ENCODE assay signal across 23 cellular contexts in the genomic region with DNA sequence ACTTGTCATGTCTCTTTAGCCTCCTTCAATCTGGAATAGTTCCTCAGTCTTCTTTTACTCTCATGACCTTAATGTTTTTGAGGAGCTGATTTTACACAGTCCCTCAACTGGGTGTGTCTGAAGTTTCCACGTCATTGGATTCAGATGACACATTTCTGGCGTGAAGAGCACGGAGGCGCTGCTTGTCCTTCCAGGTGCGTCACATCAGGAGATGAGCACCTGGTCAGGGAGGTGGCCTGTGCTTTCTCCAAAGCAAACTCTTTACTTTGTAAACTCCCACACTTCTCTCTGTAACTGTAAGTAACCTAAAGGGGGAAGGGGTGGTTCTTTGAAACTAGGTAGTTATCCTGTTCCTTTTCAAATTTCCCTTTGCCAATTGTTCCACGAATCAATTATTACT. TPM values are rescaled to one million over a fixed set of nuclear protein-coding genes. Genes with fewer than 3 reads are reported as not detected.
DNase-seq lines count a peak whose midpoint lies in the region; ATAC-seq and TF ChIP-seq lines count a peak whose summit lies in the region.
"Had no signal": no experiment of that assay in that cellular context is flagged by ENCODE, and none has a peak within 500 bp of the region (broad histone marks: within the 10 kb centered on the region; RNA-seq: fewer than 3 reads in every experiment).

No MANE protein-coding gene starts in this region.

- POLR2A ChIA-PET in GM10248 (lab: Yijun Ruan, JAX): no interaction called here

- CTCF ChIA-PET in GM10248 (lab: Yijun Ruan, JAX): no interaction called here

- TF ChIP-seq CTCF in GM10248 (IDR thresholded peaks at IDR 0.05; ENCODE audit: control extremely low read depth, extremely low read depth, low read depth, missing control alignments) (no peak), mesothelial cell of epicardium (IDR thresholded peaks at IDR 0.05; ENCODE audit: unreplicated experiment) (no peak)

- peaks cover 53% of the 10 kb centered on the region for H3K36me3 Mint-ChIP-seq in activated T-helper 17 cell treated with anti-CD3 and anti-CD28 coated beads, Interleukin-2, amount 50 U/mL, for 72 hours (ENCODE audit: low read depth)
- H3K36me3 Mint-ChIP-seq in mesothelial cell of epicardium: peaks cover 17% of the 10 kb centered on the region

- H3K4me1 Mint-ChIP-seq in activated T-helper 17 cell treated with anti-CD3 and anti-CD28 coated beads, Interleukin-2, amount 50 U/mL, for 72 hours: peaks cover 9% of the 10 kb centered on the region
- H3K4me1 Mint-ChIP-seq in mesothelial cell of epicardium: no peaks in the 10 kb centered on the region

- DNase-seq in NCI-H345 (lab: John Stamatoyannopoulos, UW) (peak; percentile 15), NCI-H345 treated with DMSO at 0.1 percent for 48 hours (lab: John Stamatoyannopoulos, UW; ENCODE audit: unreplicated experiment) (no peak), GM10248 (ENCODE audit: extremely low spot score) (peak; percentile 38), mesothelial cell of epicardium (ENCODE audit: low spot score in 2 of 2, unreplicated experiment in 2 of 2) (no peak), superior temporal gyrus (ENCODE audit: extremely low spot score) (no peak)
- DNase-seq: activated naive CD8-positive, alpha-beta T cell treated with anti-CD3 and anti-CD28 coated beads for 36 hours; BE2C; Caco-2; DND-41; H9; heart right ventricle; left cardiac atrium; NCI-H2029; NCI-H524 treated with DMSO at 0.1 percent for 48 hours; posterior cingulate gyrus; RPMI8226; stomach had no signal

- peak overlapping the region; percentile 81 for H3K27ac Mint-ChIP-seq in activated T-helper 17 cell treated with anti-CD3 and anti-CD28 coated beads, Interleukin-2, amount 50 U/mL, for 72 hours
- peak overlapping the region; percentile 18 for H3K27ac Mint-ChIP-seq in mesothelial cell of epicardium
- H3K27ac Mint-ChIP-seq: T-helper 1 cell treated with Interleukin-12 subunit alpha and Interleukin-12 subunit beta and Interleukin-4 antibody, amounts not matched to agents 30 μg/mL and 1 μg/mL, for 36 hours; type B pancreatic cell had no signal

- ATAC-seq in activated T-helper 17 cell treated with anti-CD3 and anti-CD28 coated beads, Interleukin-2, amount 50 U/mL, for 72 hours (replicated peaks): peak; percentile 68
- ATAC-seq in HG03469 (IDR thresholded peaks at IDR 0.05; ENCODE audit: unreplicated experiment) (no peak), HG03139 (IDR thresholded peaks at IDR 0.05; ENCODE audit: unreplicated experiment) (no peak)
- ATAC-seq: heart right ventricle, left cardiac atrium, sciatic nerve had no signal

- no peaks in the 10 kb centered on the region for H3K27me3 Mint-ChIP-seq in activated T-helper 17 cell treated with anti-CD3 and anti-CD28 coated beads, Interleukin-2, amount 50 U/mL, for 72 hours
- no peaks in the 10 kb centered on the region for H3K27me3 Mint-ChIP-seq in mesothelial cell of epicardium (ENCODE audit: low read depth)
- H3K27me3 Mint-ChIP-seq: activated naive CD8-positive, alpha-beta T cell treated with anti-CD3 and anti-CD28 coated beads for 36 hours; type B pancreatic cell had no signal

- no peaks in the 10 kb centered on the region for H3K9me3 Mint-ChIP-seq in activated T-helper 17 cell treated with anti-CD3 and anti-CD28 coated beads, Interleukin-2, amount 50 U/mL, for 72 hours
- no peaks in the 10 kb centered on the region for H3K9me3 Mint-ChIP-seq in mesothelial cell of epicardium
- H3K9me3 Mint-ChIP-seq: activated naive CD8-positive, alpha-beta T cell treated with anti-CD3 and anti-CD28 coated beads for 36 hours; T-helper 1 cell treated with Interleukin-12 subunit alpha and Interleukin-12 subunit beta and Interleukin-4 antibody, amounts not matched to agents 30 μg/mL and 1 μg/mL, for 36 hours; type B pancreatic cell had no signal

- H3K4me3 Mint-ChIP-seq in activated T-helper 17 cell treated with anti-CD3 and anti-CD28 coated beads, Interleukin-2, amount 50 U/mL, for 72 hours: peak overlapping the region; percentile 59
- H3K4me3 Mint-ChIP-seq in mesothelial cell of epicardium: no peak overlapping the region
- H3K4me3 Mint-ChIP-seq: activated naive CD8-positive, alpha-beta T cell treated with anti-CD3 and anti-CD28 coated beads for 36 hours; H9; T-helper 1 cell treated with Interleukin-12 subunit alpha and Interleukin-12 subunit beta and Interleukin-4 antibody, amounts not matched to agents 30 μg/mL and 1 μg/mL, for 36 hours; type B pancreatic cell had no signal

RNA-seq across cellular contexts. Expression of a gene that starts 52.5 kb away (rescaled TPM):
- total RNA-seq in activated T-helper 17 cell treated with anti-CD3 and anti-CD28 coated beads, Interleukin-2, amount 50 U/mL, for 72 hours: 10 to 100 TPM; 28.7 to 33.2 TPM
- 47.5 to 49.1 TPM (median 48.3 TPM) in 3 replicates for total RNA-seq in mesothelial cell of epicardium

RNA-seq across cellular contexts. Expression of a gene that starts 58.4 kb away (rescaled TPM):
- 10 to 100 TPM; 35.8 to 49.9 TPM for total RNA-seq in activated T-helper 17 cell treated with anti-CD3 and anti-CD28 coated beads, Interleukin-2, amount 50 U/mL, for 72 hours
- 39.6 to 42.3 TPM (median 41.8 TPM) in 3 replicates for total RNA-seq in mesothelial cell of epicardium

Comparison
In these comparisons a context has a peak if more than half of its experiments do, and no peak if none do; other contexts are left out.
1. DNase-seq: peak in NCI-H345 (single experiment) and GM10248 (single experiment); none in NCI-H345 treated with DMSO at 0.1 percent for 48 hours (single experiment), mesothelial cell of epicardium (0 of 2) and superior temporal gyrus (single experiment).